9 cellular contexts compared by ENCODE assay signal in genomic region chr11:15969701-15970329, GRCh38.
A peak's percentile ranks its signal among the peaks of the same experiment; 100 is the strongest.
DNase-seq lines count a peak whose midpoint lies in the region; ATAC-seq lines count a peak whose summit lies in the region.
"Had no signal": no experiment of that assay in that cellular context is flagged by ENCODE, and none has a peak within 500 bp of the region (broad histone marks: within the 10 kb centered on the region; RNA-seq: fewer than 3 reads in every experiment).

No MANE protein-coding gene starts in this region.

- no peaks in the 10 kb centered on the region for H3K4me1 ChIP-seq in Karpas-422 (ENCODE audit: low read length)

- no peaks in the 10 kb centered on the region for H3K36me3 ChIP-seq in Karpas-422 (ENCODE audit: insufficient read depth, low read length)

- H2AFZ ChIP-seq in Karpas-422 (ENCODE audit: low read length), result no peak overlapping the region

- no peaks in the 10 kb centered on the region for H3K9me2 ChIP-seq in Karpas-422 (replicated peaks; ENCODE audit: insufficient read depth, low read length)

- no peaks in the 10 kb centered on the region for H3K27me3 ChIP-seq in Karpas-422 (ENCODE audit: low read length)
- H3K27me3 ChIP-seq: pancreas had no signal

- ATAC-seq in GM19035 (IDR thresholded peaks at IDR 0.05; ENCODE audit: unreplicated experiment), result peak; percentile 49

- H3K4me2 ChIP-seq in Karpas-422 (ENCODE audit: low read depth, low read length, poor library complexity, severe bottlenecking), result no peak overlapping the region

- no peak overlapping the region for H3K9ac ChIP-seq in Karpas-422 (ENCODE audit: low read length)

- no peaks in the 10 kb centered on the region for H3K9me3 ChIP-seq in Karpas-422 (ENCODE audit: low read length)
- H3K9me3 ChIP-seq: pancreas had no signal

- no peaks in the 10 kb centered on the region for H4K20me1 ChIP-seq in Karpas-422 (ENCODE audit: insufficient read depth, low read depth, low read length)

- no peak overlapping the region for H3K27ac ChIP-seq in Karpas-422 (ENCODE audit: low read length)

- no peak overlapping the region for H3K4me3 ChIP-seq in Karpas-422 (ENCODE audit: low read length)
- H3K4me3 ChIP-seq: pancreas had no signal

- H3K79me2 ChIP-seq in Karpas-422 (ENCODE audit: low read length), result no peaks in the 10 kb centered on the region

- peak; percentile 7 for DNase-seq in M059J (ENCODE audit: low read depth)
- peak; percentile 73 for DNase-seq in fibroblast of peridontal ligament (ENCODE audit: extremely low read depth)
- DNase-seq in superior temporal gyrus (ENCODE audit: extremely low spot score), result peak; percentile 76
- DNase-seq in NCI-H1092 (lab: John Stamatoyannopoulos, UW), result no peak
- no peak for DNase-seq in Karpas-422
- DNase-seq in DMS114 treated with DMSO at 0.1 percent for 48 hours (lab: John Stamatoyannopoulos, UW; ENCODE audit: unreplicated experiment), result no peak
- DNase-seq in glomerular visceral epithelial cell (ENCODE audit: extremely low spot score), result no peak

Comparison
In these comparisons a context has a peak if more than half of its experiments do, and no peak if none do; other contexts are left out.
1. DNase-seq: peak in M059J (single experiment), fibroblast of peridontal ligament (single experiment) and superior temporal gyrus (single experiment); none in NCI-H1092 (single experiment), Karpas-422 (single experiment), DMS114 treated with DMSO at 0.1 percent for 48 hours (single experiment) and glomerular visceral epithelial cell (single experiment).